32 cellular contexts compared by ENCODE assay signal in the genomic region with DNA sequence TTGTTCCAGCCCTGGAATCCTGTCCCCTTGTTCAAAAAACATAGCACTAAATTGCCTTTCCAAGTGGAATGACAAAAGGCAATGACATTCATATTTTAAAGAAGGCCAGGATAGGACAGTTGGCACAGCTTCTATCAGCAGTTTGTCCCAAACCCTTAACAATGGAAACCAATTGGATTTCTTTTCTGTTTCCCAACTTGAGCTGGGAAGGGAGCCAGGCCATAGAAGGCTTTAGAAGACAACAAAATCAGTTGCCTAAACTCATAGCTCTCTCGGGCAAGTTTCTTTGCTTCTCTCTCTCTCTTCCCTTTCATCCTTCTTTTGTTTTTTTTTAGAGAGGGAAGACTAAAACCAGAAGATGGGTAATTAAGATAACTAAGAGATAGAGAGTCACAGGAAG.
DNase-seq lines count a peak whose midpoint lies in the region; ATAC-seq and TF ChIP-seq lines count a peak whose summit lies in the region.
"Had no signal": no experiment of that assay in that cellular context is flagged by ENCODE, and none has a peak within 500 bp of the region (broad histone marks: within the 10 kb centered on the region; RNA-seq: fewer than 3 reads in every experiment).

No MANE protein-coding gene starts in this region.

- peak overlapping the region; percentile 72 for H3K27ac Mint-ChIP-seq in MCF 10A (ENCODE audit: low read depth, unreplicated experiment)
- H3K27ac Mint-ChIP-seq: activated CD4-positive, alpha-beta T cell treated with anti-CD3 and anti-CD28 coated beads for 36 hours; activated CD8-positive, alpha-beta T cell treated with anti-CD3 and anti-CD28 coated beads, Interleukin-2, amount 10 ng/mL, durations not matched to agents 7 days and 5 days; CD4-positive, alpha-beta memory T cell; immature natural killer cell; naive B cell; T-helper 17 cell had no signal

- H3K79me2 ChIP-seq in mammary epithelial cell (ENCODE audit: insufficient read depth, low read length) (no peaks in the 10 kb centered on the region), osteoblast (ENCODE audit: insufficient read depth, low read length) (no peaks in the 10 kb centered on the region)

- H3K9me3 Mint-ChIP-seq in MCF 10A (ENCODE audit: unreplicated experiment) = peaks cover 5% of the 10 kb centered on the region
- H3K9me3 Mint-ChIP-seq: immature natural killer cell, naive B cell had no signal

- H3K27me3 ChIP-seq in mammary epithelial cell (ENCODE audit: insufficient read depth, low read length) (no peaks in the 10 kb centered on the region), sigmoid colon (no peaks in the 10 kb centered on the region), upper lobe of right lung (no peaks in the 10 kb centered on the region), osteoblast (ENCODE audit: insufficient read depth, low read length) (no peaks in the 10 kb centered on the region)
- H3K27me3 ChIP-seq: brain microvascular endothelial cell, gastroesophageal sphincter had no signal

- TF ChIP-seq CTCF in MCF 10A (IDR thresholded peaks at IDR 0.05; ENCODE audit: unreplicated experiment) (no peak), mammary epithelial cell (conservative IDR thresholded peaks at IDR 0.05 in 1 of 2, IDR thresholded peaks at IDR 0.05 in 1 of 2; ENCODE audit: extremely low read depth in 1 of 2, insufficient read depth in 1 of 2, low read depth in 1 of 2, low read length in 2 of 2) (no peak), sigmoid colon (IDR thresholded peaks at IDR 0.05) (no peak), upper lobe of right lung (IDR thresholded peaks at IDR 0.05) (no peak), osteoblast (IDR thresholded peaks at IDR 0.05; ENCODE audit: extremely low read depth, low read depth, low read length) (no peak)

- H3K4me1 ChIP-seq in mammary epithelial cell (ENCODE audit: insufficient read depth, low read length) (peaks cover 21% of the 10 kb centered on the region), sigmoid colon (peaks cover 0 to 35% (median 23%) of the 10 kb centered on the region in 4 donors), upper lobe of right lung (peaks cover 47% of the 10 kb centered on the region), osteoblast (ENCODE audit: insufficient read depth, low read length) (peaks cover 12% of the 10 kb centered on the region)

- no peak overlapping the region for H3K4me3 Mint-ChIP-seq in MCF 10A (ENCODE audit: unreplicated experiment)
- H3K4me3 Mint-ChIP-seq: activated CD4-positive, alpha-beta T cell treated with anti-CD3 and anti-CD28 coated beads for 36 hours; activated CD8-positive, alpha-beta T cell treated with anti-CD3 and anti-CD28 coated beads, Interleukin-2, amount 10 ng/mL, durations not matched to agents 7 days and 5 days; CD4-positive, alpha-beta memory T cell; immature natural killer cell; naive B cell; T-helper 17 cell had no signal

- no peaks in the 10 kb centered on the region for H3K36me3 ChIP-seq in mammary epithelial cell (ENCODE audit: insufficient read depth, low read length)
- no peaks in the 10 kb centered on the region for H3K36me3 ChIP-seq in sigmoid colon
- no peaks in the 10 kb centered on the region for H3K36me3 ChIP-seq in upper lobe of right lung
- H3K36me3 ChIP-seq in osteoblast (ENCODE audit: insufficient read depth, low read length) = no peaks in the 10 kb centered on the region
- H3K36me3 ChIP-seq: brain microvascular endothelial cell, gastroesophageal sphincter had no signal

- H3K4me1 Mint-ChIP-seq in MCF 10A (ENCODE audit: insufficient read depth, unreplicated experiment) = peaks cover 44% of the 10 kb centered on the region
- H3K4me1 Mint-ChIP-seq: immature natural killer cell had no signal

- no peaks in the 10 kb centered on the region for H3K9me3 ChIP-seq in mammary epithelial cell (replicated peaks; ENCODE audit: insufficient read depth, low read length)
- no peaks in the 10 kb centered on the region for H3K9me3 ChIP-seq in sigmoid colon
- H3K9me3 ChIP-seq in upper lobe of right lung = no peaks in the 10 kb centered on the region
- no peaks in the 10 kb centered on the region for H3K9me3 ChIP-seq in osteoblast (ENCODE audit: low read depth, low read length)
- H3K9me3 ChIP-seq: gastroesophageal sphincter had no signal

- POLR2A ChIA-PET in MCF 10A (lab: Yijun Ruan, JAX) = interaction anchor here (0.6 to 7.1 kb wide), 19 partner anchors 9 to 1206 kb away, joined by 3 to 52 read pairs (median 4); partner anchors contain the start of gene BCL6

- DNase-seq in MCF 10A (ENCODE audit: unreplicated experiment) (no peak), mammary epithelial cell (no peak), fibroblast of gingiva (ENCODE audit: low read depth) (peak; percentile 64), sigmoid colon (no peak), upper lobe of right lung (no peak), iPS-NIHi11 (ENCODE audit: low spot score) (no peak), osteoblast (ENCODE audit: insufficient read length, low spot score, missing footprints) (no peak)
- DNase-seq in activated effector memory CD4-positive, alpha-beta T cell treated with anti-CD3 and anti-CD28 coated beads, Interleukin-2, amount 50 U/mL, for 16 hours = no peak
- DNase-seq: activated CD4-positive, alpha-beta T cell treated with anti-CD3 and anti-CD28 coated beads for 36 hours; activated CD8-positive, alpha-beta T cell treated with anti-CD3 and anti-CD28 coated beads, Interleukin-2, amount 10 ng/mL, durations not matched to agents 7 days and 5 days; activated effector memory CD4-positive, alpha-beta T cell treated with Interleukin-2 at 50 U/mL for 16 hours; activated T-cell treated with anti-CD3 and anti-CD28 coated beads for 4 hours; AML-193; brain microvascular endothelial cell; CD4-positive, alpha-beta memory T cell; EL; GOT3; hippocampal formation; immature natural killer cell; left colon; naive B cell; NCI-H1105 treated with DMSO at 0.1 percent for 48 hours; NCI-H1930; NCI-H524 treated with DMSO at 0.1 percent for 48 hours; PC-3; small intestine; stimulated activated CD4-positive, alpha-beta T cell treated with anti-CD3 and anti-CD28 coated beads, Interleukin-1b, Interleukin-23, amount 100 ng/mL, for 48 hours; stimulated activated CD8-positive, alpha-beta memory T cell treated with anti-CD3 and anti-CD28 coated beads, Interleukin-4, amount 100 ng/mL, for 48 hours; T-helper 17 cell had no signal

- H3K4me3 ChIP-seq in mammary epithelial cell (replicated peaks in 1 of 3; ENCODE audit: insufficient read depth in 1 of 3, low read depth in 2 of 3, low read length in 3 of 3) = no peak overlapping the region
- no peak overlapping the region for H3K4me3 ChIP-seq in sigmoid colon
- no peak overlapping the region for H3K4me3 ChIP-seq in upper lobe of right lung
- no peak overlapping the region for H3K4me3 ChIP-seq in osteoblast (ENCODE audit: insufficient read depth, low read length)
- H3K4me3 ChIP-seq: gastroesophageal sphincter had no signal

- H2AFZ ChIP-seq in mammary epithelial cell (ENCODE audit: low read depth, low read length) (no peak overlapping the region), osteoblast (ENCODE audit: low read length) (no peak overlapping the region)

- TF ChIP-seq EP300 in sigmoid colon (IDR thresholded peaks at IDR 0.05) = no peak

- dilution Hi-C loops in mammary epithelial cell (cut with HindIII; ENCODE audit: low sequenced_read_pairs) = no loop called here

- H4K20me1 ChIP-seq in mammary epithelial cell (ENCODE audit: insufficient read depth, low read length) (no peaks in the 10 kb centered on the region), osteoblast (ENCODE audit: insufficient read depth, low read length) (no peaks in the 10 kb centered on the region)

- WGBS in mammary epithelial cell (ENCODE audit: low coverage, missing lambda C conversion rate) = 25% methylated on average over 1 of the region's 1 CpG
- 82 to 87% methylated on average over 1 of the region's 1 CpG for WGBS in sigmoid colon, 2 donors

- H3K27ac ChIP-seq in mammary epithelial cell (ENCODE audit: insufficient read depth, low read depth, low read length) (no peak overlapping the region), sigmoid colon (peak overlapping the region in 3 of 4 donors; percentile 40 to 96 (median 52)), upper lobe of right lung (peak overlapping the region; percentile 19), osteoblast (ENCODE audit: low read depth, low read length) (no peak overlapping the region)
- H3K27ac ChIP-seq: 22Rv1, brain microvascular endothelial cell had no signal

- CTCF ChIA-PET in MCF 10A (lab: Yijun Ruan, JAX) (interaction anchor here (0.6 to 3.2 kb wide), 7 partner anchors 10 to 1206 kb away, joined by 3 to 18 read pairs (median 5); no protein-coding TSS in a partner anchor), mammary epithelial cell (lab: Charles Lee; ENCODE audit: low non-redundant PET) (interaction anchor here (0.5 kb wide), 1 partner anchor 116 kb away, joined by 3 read pairs; no protein-coding TSS in a partner anchor)

- no peaks in the 10 kb centered on the region for H3K27me3 Mint-ChIP-seq in MCF 10A (ENCODE audit: insufficient read depth, unreplicated experiment)

- H3K4me2 ChIP-seq in mammary epithelial cell (ENCODE audit: insufficient read depth, low read depth, low read length) (no peak overlapping the region), osteoblast (ENCODE audit: insufficient read depth, low read length) (no peak overlapping the region)

- no peaks in the 10 kb centered on the region for H3K36me3 Mint-ChIP-seq in MCF 10A (ENCODE audit: insufficient read depth, unreplicated experiment)
- H3K36me3 Mint-ChIP-seq: CD4-positive, alpha-beta memory T cell; naive B cell had no signal

- in situ Hi-C loops in mammary epithelial cell (cut with MboI; ENCODE audit: low sequenced_read_pairs in 2 of 2) = no loop called here

- no peak for ATAC-seq in upper lobe of right lung
- ATAC-seq: activated CD4-positive, alpha-beta T cell treated with anti-CD3 and anti-CD28 coated beads for 36 hours; activated CD8-positive, alpha-beta T cell treated with anti-CD3 and anti-CD28 coated beads, Interleukin-2, amount 10 ng/mL, durations not matched to agents 7 days and 5 days; gastroesophageal sphincter; left colon; PC-3; SK-N-SH treated with all-trans-retinoic acid at 6 μM for 48 hours; T-helper 17 cell had no signal

- intact Hi-C loops in MCF 10A (cut with micrococcal nuclease) = no loop called here
- intact Hi-C loops in mammary epithelial cell (cut with micrococcal nuclease) = no loop called here
- intact Hi-C loops in sigmoid colon (cut with DNase I) = loop anchor here (5.0 kb wide), 1 partner anchor 37 kb away; no protein-coding TSS in a partner anchor
- intact Hi-C loops in upper lobe of right lung (cut with DNase I) = no loop called here

- no peak for TF ChIP-seq POLR2A in sigmoid colon (IDR thresholded peaks at IDR 0.05)

- H3K9ac ChIP-seq in mammary epithelial cell (ENCODE audit: insufficient read depth, low read length) = no peak overlapping the region

- BruUV-seq in MCF 10A (replicated peaks; lab: Mats Ljungman, UMichigan) (no TSS peak), mammary epithelial cell (replicated peaks; lab: Mats Ljungman, UMichigan) (no TSS peak)

Comparison
In these comparisons a context has a peak if more than half of its experiments do, and no peak if none do; other contexts are left out.
1. H3K27ac ChIP-seq: peak in sigmoid colon (3 of 4) and upper lobe of right lung (single experiment); none in mammary epithelial cell (single experiment) and osteoblast (single experiment).